ENCODE assay signal across 1 cellular context in genomic region chr3:133805702-133806475, GRCh38.
TF ChIP-seq lines count a peak whose summit lies in the region.

Gene SRPRB, plus strand, starts transcription at chr3:133805815. Its CDS starts 34 bp downstream, at chr3:133805849.

TF ChIP-seq in HCT116, 20 proteins besides CTCF, POLR2A, EP300 and RAD21 (continued from another document):
- no peak for TF ChIP-seq CEBPB (IDR thresholded peaks at IDR 0.05; ENCODE audit: low read depth)
- peak; percentile 96 for TF ChIP-seq POLR2AphosphoS5 (IDR thresholded peaks at IDR 0.05; ENCODE audit: low read depth, low read length)
- no peak for TF ChIP-seq SRF (IDR thresholded peaks at IDR 0.05; ENCODE audit: low read depth)
- no peak for TF ChIP-seq ELF1 (IDR thresholded peaks at IDR 0.05; ENCODE audit: borderline replicate concordance, low read depth)
- no peak for TF ChIP-seq EZH2 (IDR thresholded peaks at IDR 0.05)
